ENCODE assay signal across 23 cellular contexts in genomic region chr1:84754376-84754672, GRCh38.
"Had no signal": no experiment of that assay in that cellular context is flagged by ENCODE, and none has a peak within 500 bp of the region (broad histone marks: within the 10 kb centered on the region; RNA-seq: fewer than 3 reads in every experiment).

No MANE protein-coding gene starts in this region.

- H3K9me3 ChIP-seq: ascending aorta, esophagus muscularis mucosa, mucosa of descending colon, ovary, upper lobe of left lung, vagina had no signal

- H3K4me3 ChIP-seq: ascending aorta, esophagus muscularis mucosa, mucosa of descending colon, ovary, skin epidermis, upper lobe of left lung, vagina had no signal

- H3K36me3 Mint-ChIP-seq: activated naive CD8-positive, alpha-beta T cell treated with anti-CD3 and anti-CD28 coated beads, Interleukin-2, amount 10 ng/mL, durations not matched to agents 7 days and 5 days had no signal

- H3K27ac Mint-ChIP-seq: activated naive CD4-positive, alpha-beta T cell treated with anti-CD3 and anti-CD28 coated beads for 36 hours; activated naive CD8-positive, alpha-beta T cell treated with anti-CD3 and anti-CD28 coated beads, Interleukin-2, amount 10 ng/mL, durations not matched to agents 7 days and 5 days; activated T-cell treated with anti-CD3 and anti-CD28 coated beads, Interleukin-2, amount 50 U/mL, for 72 hours; endodermal cell; nephron; progenitor cell of endocrine pancreas; stimulated activated naive CD8-positive, alpha-beta T cell treated with anti-CD3 and anti-CD28 coated beads, Interleukin-15, amount 100 ng/mL, for 72 hours had no signal

- H3K27ac ChIP-seq: ascending aorta, esophagus muscularis mucosa, foreskin keratinocyte, ovary, skin epidermis, upper lobe of left lung, vagina had no signal

- DNase-seq: activated CD4-positive, alpha-beta T cell treated with anti-CD3 and anti-CD28 coated beads for 4 hours; activated CD4-positive, alpha-beta T cell treated with anti-CD3 and anti-CD28 coated beads, Interleukin-2, amount 50 U/mL, for 4 hours; activated effector memory CD4-positive, alpha-beta T cell treated with Interleukin-2 at 50 U/mL for 16 hours; activated naive CD4-positive, alpha-beta T cell treated with anti-CD3 and anti-CD28 coated beads for 36 hours; activated naive CD8-positive, alpha-beta T cell treated with anti-CD3 and anti-CD28 coated beads, Interleukin-2, amount 10 ng/mL, durations not matched to agents 7 days and 5 days; activated T-cell treated with anti-CD3 and anti-CD28 coated beads for 4 hours; activated T-cell treated with anti-CD3 and anti-CD28 coated beads, Interleukin-2, amount 50 U/mL, for 72 hours; cortex of kidney; endodermal cell; left ventricle myocardium superior; mucosa of descending colon; ovary; stimulated activated CD4-positive, alpha-beta T cell treated with anti-CD3 and anti-CD28 coated beads, Interleukin-12 subunit alpha, Interleukin-12 subunit beta, amount 100 ng/mL, for 4 hours; stimulated activated CD4-positive, alpha-beta T cell treated with anti-CD3 and anti-CD28 coated beads, Interleukin-4, amount 100 ng/mL, for 1 hour; stimulated activated naive CD8-positive, alpha-beta T cell treated with anti-CD3 and anti-CD28 coated beads, Interleukin-15, amount 100 ng/mL, for 72 hours had no signal

- H3K4me3 Mint-ChIP-seq: activated naive CD4-positive, alpha-beta T cell treated with anti-CD3 and anti-CD28 coated beads for 36 hours; activated naive CD8-positive, alpha-beta T cell treated with anti-CD3 and anti-CD28 coated beads, Interleukin-2, amount 10 ng/mL, durations not matched to agents 7 days and 5 days; activated T-cell treated with anti-CD3 and anti-CD28 coated beads, Interleukin-2, amount 50 U/mL, for 72 hours; endodermal cell; nephron; stimulated activated naive CD8-positive, alpha-beta T cell treated with anti-CD3 and anti-CD28 coated beads, Interleukin-15, amount 100 ng/mL, for 72 hours had no signal

- H3K9me3 Mint-ChIP-seq: activated naive CD4-positive, alpha-beta T cell treated with anti-CD3 and anti-CD28 coated beads for 36 hours; activated naive CD8-positive, alpha-beta T cell treated with anti-CD3 and anti-CD28 coated beads, Interleukin-2, amount 10 ng/mL, durations not matched to agents 7 days and 5 days; activated T-cell treated with anti-CD3 and anti-CD28 coated beads, Interleukin-2, amount 50 U/mL, for 72 hours; endodermal cell; nephron; stimulated activated naive CD8-positive, alpha-beta T cell treated with anti-CD3 and anti-CD28 coated beads, Interleukin-15, amount 100 ng/mL, for 72 hours had no signal

- ATAC-seq: activated T-cell treated with anti-CD3 and anti-CD28 coated beads, Interleukin-2, amount 50 U/mL, for 72 hours; foreskin keratinocyte; left ventricle myocardium superior; mucosa of descending colon; stimulated activated naive CD8-positive, alpha-beta T cell treated with anti-CD3 and anti-CD28 coated beads, Interleukin-15, amount 100 ng/mL, for 72 hours had no signal

- H3K36me3 ChIP-seq: ascending aorta, esophagus muscularis mucosa, ovary, upper lobe of left lung, vagina had no signal
